In genomic region chr10:43962346-43963191, GRCh38 we compare ENCODE assay signal across 16 cellular contexts.
A peak's percentile ranks its signal among the peaks of the same experiment; 100 is the strongest.
DNase-seq lines count a peak whose midpoint lies in the region; ATAC-seq and TF ChIP-seq lines count a peak whose summit lies in the region.
"Had no signal": no experiment of that assay in that cellular context is flagged by ENCODE, and none has a peak within 500 bp of the region (broad histone marks: within the 10 kb centered on the region; RNA-seq: fewer than 3 reads in every experiment).

No MANE protein-coding gene starts in this region.

- peaks cover 63% of the 10 kb centered on the region for H3K27me3 Mint-ChIP-seq in type B pancreatic cell

- peak; percentile 25 for DNase-seq in GM23248
- DNase-seq in astrocyte of the hippocampus (ENCODE audit: low read depth, low spot score), result peak; percentile 44
- peak; percentile 42 for DNase-seq in islet precursor cell
- peak; percentile 55 for DNase-seq in type B pancreatic cell (ENCODE audit: extremely low spot score, unreplicated experiment)
- no peak for DNase-seq in DMS53 treated with DMSO at 0.1 percent for 48 hours (lab: John Stamatoyannopoulos, UW; ENCODE audit: unreplicated experiment)
- DNase-seq in NCI-H510A (lab: John Stamatoyannopoulos, UW), result no peak
- DNase-seq: activated CD4-positive, alpha-beta T cell treated with anti-CD3 and anti-CD28 coated beads, Interleukin-2, amount 50 U/mL, for 4 hours; activated gamma-delta T cell; CD8-positive, alpha-beta memory T cell; heart left ventricle; kidney glomerular epithelial cell; stimulated activated CD4-positive, alpha-beta T cell treated with anti-CD3 and anti-CD28 coated beads, Interleukin-1b, Interleukin-23, amount 100 ng/mL, for 48 hours; T1000; thyroid gland had no signal

- no peaks in the 10 kb centered on the region for H3K36me3 ChIP-seq in GM23248 (ENCODE audit: low read depth)
- H3K36me3 ChIP-seq: breast epithelium, heart left ventricle, thyroid gland had no signal

- TF ChIP-seq CTCF in type B pancreatic cell (conservative IDR thresholded peaks at IDR 0.05), result no peak

- H3K36me3 Mint-ChIP-seq in type B pancreatic cell, result peaks cover 4% of the 10 kb centered on the region
- H3K36me3 Mint-ChIP-seq: CD8-positive, alpha-beta memory T cell had no signal

- no peak for ATAC-seq in GM21723 (IDR thresholded peaks at IDR 0.05; ENCODE audit: unreplicated experiment)
- ATAC-seq: heart left ventricle had no signal

- H3F3A ChIP-seq in GM23248 (ENCODE audit: insufficient read depth), result peaks cover 8% of the 10 kb centered on the region; the same call in 1 of the 2 replicates

- H3K9ac ChIP-seq in GM23248, result no peak overlapping the region

- peaks cover 24% of the 10 kb centered on the region for H3K4me1 Mint-ChIP-seq in type B pancreatic cell (ENCODE audit: unreplicated experiment)

- no peak overlapping the region for H3K4me3 ChIP-seq in GM23248
- H3K4me3 ChIP-seq: breast epithelium, heart left ventricle, thyroid gland had no signal

- no peaks in the 10 kb centered on the region for H3K9me3 ChIP-seq in GM23248 (ENCODE audit: low read depth)
- H3K9me3 ChIP-seq: breast epithelium, heart left ventricle, thyroid gland had no signal

- H3K9me2 ChIP-seq in GM23248 (ENCODE audit: insufficient read depth), result no peaks in the 10 kb centered on the region

- H2AFZ ChIP-seq in GM23248, result no peak overlapping the region

- no peaks in the 10 kb centered on the region for H3K27me3 ChIP-seq in GM23248 (replicated peaks; ENCODE audit: insufficient read depth)
- H3K27me3 ChIP-seq: breast epithelium, heart left ventricle, thyroid gland had no signal

- no peaks in the 10 kb centered on the region for H4K20me1 ChIP-seq in GM23248 (ENCODE audit: insufficient read depth)

- H3K4me2 ChIP-seq in GM23248 (ENCODE audit: unreplicated experiment), result no peak overlapping the region

- no peak overlapping the region for H3K4me3 Mint-ChIP-seq in type B pancreatic cell
- H3K4me3 Mint-ChIP-seq: CD8-positive, alpha-beta memory T cell had no signal

- peaks cover 9% of the 10 kb centered on the region; the same call in 1 of the 2 replicates for H3K4me1 ChIP-seq in GM23248 (ENCODE audit: insufficient read depth)
- H3K4me1 ChIP-seq: breast epithelium had no signal

- no peak overlapping the region for H3K27ac Mint-ChIP-seq in type B pancreatic cell

- in situ Hi-C loops in GM23248 (cut with MboI), result no loop called here

- H3K79me2 ChIP-seq in GM23248 (ENCODE audit: insufficient read depth), result no peaks in the 10 kb centered on the region

- WGBS in GM23248 (ENCODE audit: low coverage in 1 of 2, low lambda C conversion rate in 2 of 2, missing lambda C conversion rate in 2 of 2), 2 experiments, result 74 to 75% methylated on average over 11 of the region's 11 CpGs

- H3K9me3 Mint-ChIP-seq in type B pancreatic cell, result peaks cover 5% of the 10 kb centered on the region
- H3K9me3 Mint-ChIP-seq: CD8-positive, alpha-beta memory T cell had no signal

- H3K27ac ChIP-seq in GM23248, result no peak overlapping the region
- H3K27ac ChIP-seq: breast epithelium, thyroid gland had no signal

Comparison
In these comparisons a context has a peak if more than half of its experiments do, and no peak if none do; other contexts are left out.
1. DNase-seq: peak in GM23248 (single experiment), astrocyte of the hippocampus (single experiment), islet precursor cell (single experiment) and type B pancreatic cell (single experiment); none in DMS53 treated with DMSO at 0.1 percent for 48 hours (single experiment) and NCI-H510A (single experiment).